Comparison of ENCODE assay signal across 8 cellular contexts in the genomic region with DNA sequence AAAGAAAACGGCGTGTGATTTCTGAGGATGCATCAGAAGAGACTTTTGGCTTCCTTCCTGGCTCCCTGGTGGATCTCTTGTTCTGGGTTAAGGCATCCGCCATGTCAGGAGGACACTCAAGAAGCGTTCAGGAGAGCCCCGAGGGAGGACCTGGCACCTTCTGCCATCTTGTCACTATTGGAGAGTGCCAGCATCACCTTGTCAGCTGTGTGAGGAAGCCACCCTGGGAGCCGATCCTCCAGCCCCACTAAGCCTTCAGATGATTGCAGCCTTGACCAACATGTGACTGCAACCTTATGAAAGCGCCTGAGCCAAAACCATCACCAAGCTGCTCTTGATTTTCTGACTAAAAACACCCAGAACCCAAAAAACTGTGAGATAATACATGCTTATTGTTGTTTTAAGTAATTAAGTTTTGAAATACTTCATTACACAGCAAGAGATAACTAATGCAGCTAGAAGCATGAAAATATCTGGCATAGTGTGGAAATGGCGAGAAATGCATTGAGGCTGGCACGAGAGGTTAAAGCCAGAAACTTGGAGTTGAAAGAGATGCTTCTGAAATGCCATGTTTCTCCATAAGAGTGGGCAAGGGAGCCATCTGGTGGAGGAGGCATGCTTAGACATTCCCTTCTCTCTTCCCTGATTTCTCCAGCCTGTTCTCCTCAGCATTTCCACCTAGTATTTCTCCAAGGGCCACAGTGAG. TPM values are rescaled to one million over a fixed set of nuclear protein-coding genes. Genes with fewer than 3 reads are reported as not detected.
A peak's percentile ranks its signal among the peaks of the same experiment; 100 is the strongest.
DNase-seq lines count a peak whose midpoint lies in the region; ATAC-seq, FAIRE-seq and TF ChIP-seq lines count a peak whose summit lies in the region.

No MANE protein-coding gene starts in this region.

- intact Hi-C loops in lower lobe of right lung (cut with DNase I) = no loop called here

- TF ChIP-seq POLR2A in A549 (IDR thresholded peaks at IDR 0.05; ENCODE audit: low read length) (no peak), GM12892 (IDR thresholded peaks at IDR 0.05; ENCODE audit: low read depth, low read length) (no peak)

- DNase-seq in A549 (ENCODE audit: low read depth in 1 of 2, low spot score in 1 of 2) = peak; percentile 60 to 81
- no peak for DNase-seq in GM12892 (ENCODE audit: insufficient read length)
- peak; percentile 47 for DNase-seq in NCI-H2171 (lab: John Stamatoyannopoulos, UW)
- peak; percentile 75 for DNase-seq in dedifferentiated amniotic fluid mesenchymal stem cell (ENCODE audit: extremely low spot score)
- no peak for DNase-seq in lower lobe of right lung
- peak; percentile 67 for DNase-seq in stimulated activated CD8-positive, alpha-beta memory T cell treated with anti-CD3 and anti-CD28 coated beads, Interleukin-4, amount 100 ng/mL, for 48 hours

- POLR2A ChIA-PET in A549 (lab: Yijun Ruan, JAX) = interaction anchor here (1.4 to 1.5 kb wide), 2 partner anchors 17 to 44 kb away, joined by 3 to 5 read pairs; partner anchors contain the start of genes AVPI1 and MARVELD1

- H3K9me3 ChIP-seq in A549 = no peaks in the 10 kb centered on the region
- H3K9me3 ChIP-seq in lower lobe of right lung = no peaks in the 10 kb centered on the region

- peak; percentile 86 to 89 for ATAC-seq in A549
- ATAC-seq in lower lobe of right lung = peak; percentile 82 to 83
- ATAC-seq in HG03025 (IDR thresholded peaks at IDR 0.05; ENCODE audit: low FRiP score, unreplicated experiment) = no peak

- H3K4me3 ChIP-seq in A549 (no peak overlapping the region), WI38 (ENCODE audit: low read depth, low read length) (no peak overlapping the region), lower lobe of right lung (no peak overlapping the region)

- TF ChIP-seq EP300 in A549 (IDR thresholded peaks at IDR 0.05) = no peak

- H3K27me3 ChIP-seq in lower lobe of right lung (ENCODE audit: low read depth) = no peaks in the 10 kb centered on the region

- H3K36me3 ChIP-seq in lower lobe of right lung = no peaks in the 10 kb centered on the region

- peak; percentile 78 for FAIRE-seq in A549 (lab: Jason Lieb, UNC)
- peak; percentile 92 for FAIRE-seq in GM12892 (lab: Jason Lieb, UNC)

- H3K4me2 ChIP-seq in A549 = peak overlapping the region; percentile 30; the same call in 1 of the 3 replicates

- CTCF ChIA-PET in A549 (lab: Yijun Ruan, JAX) = interaction anchor here (0.6 to 36.9 kb wide), 27 partner anchors 8 to 1864 kb away, joined by 3 to 1127 read pairs (median 4); partner anchors contain the start of genes ANKRD2, AVPI1 and MARVELD1

- TF ChIP-seq CTCF in A549 (IDR thresholded peaks at IDR 0.05) = peak; percentile 97
- TF ChIP-seq CTCF in WI38 (IDR thresholded peaks at IDR 0.05; ENCODE audit: low read depth, low read length) = peak; percentile 82
- TF ChIP-seq CTCF in lower lobe of right lung (IDR thresholded peaks at IDR 0.05) = peak; percentile 91

- 59% methylated on average over 9 of the region's 9 CpGs for WGBS in A549 (ENCODE audit: missing lambda C conversion rate)

- H3K27ac ChIP-seq in A549 (peak overlapping the region in 1 of 2 experiments; percentile 26; a peak in 2 of 6 replicates), lower lobe of right lung (no peak overlapping the region)

- peak; percentile 97 to 98 for TF ChIP-seq RAD21 in A549 (conservative IDR thresholded peaks at IDR 0.05 in 1 of 2, IDR thresholded peaks at IDR 0.05 in 1 of 2)

- peaks cover 7% of the 10 kb centered on the region; the same call in 1 of the 3 replicates for H3K4me1 ChIP-seq in A549
- H3K4me1 ChIP-seq in lower lobe of right lung = no peaks in the 10 kb centered on the region

TF ChIP-seq in A549, 52 proteins besides CTCF, POLR2A, EP300 and RAD21:
- TF ChIP-seq, protein P1, sequence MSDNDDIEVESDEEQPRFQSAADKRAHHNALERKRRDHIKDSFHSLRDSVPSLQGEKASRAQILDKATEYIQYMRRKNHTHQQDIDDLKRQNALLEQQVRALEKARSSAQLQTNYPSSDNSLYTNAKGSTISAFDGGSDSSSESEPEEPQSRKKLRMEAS (IDR thresholded peaks at IDR 0.05) = peak; percentile 43; the same call in 1 of the 2 replicates
- peak; percentile 97 for TF ChIP-seq SMC3 (IDR thresholded peaks at IDR 0.05)
- no peak for TF ChIP-seq FOSB (CRISPR knock-in tag; IDR thresholded peaks at IDR 0.05)

RNA-seq across cellular contexts. Expression of gene ZFYVE27, which starts 5.4 kb away (rescaled TPM):
- 17.1 and 20.2 TPM in 2 replicates for polyA plus RNA-seq in A549 (2011; rRNA removed)
- 18.3 and 21.1 TPM in 2 replicates for polyA plus RNA-seq in A549 (2012; cell fraction: cytosol; rRNA removed)
- polyA plus RNA-seq in A549 (2012; cell fraction: nucleus; rRNA removed) = 60.5 and 76.0 TPM in 2 replicates
- polyA plus RNA-seq in A549 (2017; fragmentation: RNase III; extraction: RNeasy Plus Mini Kit Qiagen cat#74134 plus additional on column Dnase treatment) = 17.1 to 20.1 TPM (median 19.6 TPM) in 3 replicates
- 19.6 and 21.2 TPM in 2 replicates for polyA minus RNA-seq in A549 (2011; rRNA and poly(A)+ RNA removed)
- polyA plus RNA-seq in GM12892 (2012; ENCODE audit: missing spikeins) = 17.2 TPM
- 28.3 TPM for total RNA-seq in lower lobe of right lung

RNA-seq across cellular contexts. Expression of gene MARVELD1, which starts 18.0 kb away (rescaled TPM):
- polyA plus RNA-seq in A549 (2011; rRNA removed) = 29.1 and 30.9 TPM in 2 replicates
- polyA plus RNA-seq in A549 (2012; cell fraction: cytosol; rRNA removed) = 24.7 and 37.8 TPM in 2 replicates
- 32.9 and 38.3 TPM in 2 replicates for polyA plus RNA-seq in A549 (2012; cell fraction: nucleus; rRNA removed)
- 27.4 to 31.7 TPM (median 31.3 TPM) in 3 replicates for polyA plus RNA-seq in A549 (2017; fragmentation: RNase III; extraction: RNeasy Plus Mini Kit Qiagen cat#74134 plus additional on column Dnase treatment)
- 18.4 and 18.9 TPM in 2 replicates for polyA minus RNA-seq in A549 (2011; rRNA and poly(A)+ RNA removed)
- 0.42 TPM for polyA plus RNA-seq in GM12892 (2012; ENCODE audit: missing spikeins)
- 36.5 TPM for total RNA-seq in lower lobe of right lung

RNA-seq across cellular contexts. Expression of gene SFRP5, which starts 40.3 kb away (rescaled TPM):
- 0.50 and 0.79 TPM in 2 replicates for polyA plus RNA-seq in A549 (2011; rRNA removed)
- polyA plus RNA-seq in A549 (2012; cell fraction: cytosol; rRNA removed) = 1.0 and 1.3 TPM in 2 replicates
- 1.2 TPM in 2 replicates for polyA plus RNA-seq in A549 (2012; cell fraction: nucleus; rRNA removed)
- 0.83 to 1.3 TPM (median 1.2 TPM) in 3 replicates for polyA plus RNA-seq in A549 (2017; fragmentation: RNase III; extraction: RNeasy Plus Mini Kit Qiagen cat#74134 plus additional on column Dnase treatment)
- polyA minus RNA-seq in A549 (2011; rRNA and poly(A)+ RNA removed) = 0.29 and 0.37 TPM in 2 replicates
- not detected for polyA plus RNA-seq in GM12892 (2012; ENCODE audit: missing spikeins)
- total RNA-seq in lower lobe of right lung = 0.27 TPM

RNA-seq across cellular contexts. Expression of gene AVPI1, which starts 44.5 kb away (rescaled TPM):
- polyA plus RNA-seq in A549 (2011; rRNA removed) = 48.7 and 64.1 TPM in 2 replicates
- polyA plus RNA-seq in A549 (2012; cell fraction: cytosol; rRNA removed) = 66.1 and 88.3 TPM in 2 replicates
- 77.6 and 78.7 TPM in 2 replicates for polyA plus RNA-seq in A549 (2012; cell fraction: nucleus; rRNA removed)
- polyA plus RNA-seq in A549 (2017; fragmentation: RNase III; extraction: RNeasy Plus Mini Kit Qiagen cat#74134 plus additional on column Dnase treatment) = 58.4 to 72.3 TPM (median 70.3 TPM) in 3 replicates
- polyA minus RNA-seq in A549 (2011; rRNA and poly(A)+ RNA removed) = 41.9 and 47.2 TPM in 2 replicates
- polyA plus RNA-seq in GM12892 (2012; ENCODE audit: missing spikeins) = 0.53 TPM
- total RNA-seq in lower lobe of right lung = 22.6 TPM

Comparison
In these comparisons a context has a peak if more than half of its experiments do, and no peak if none do; other contexts are left out.
1. DNase-seq: peak in A549 (2 of 2), NCI-H2171 (single experiment), dedifferentiated amniotic fluid mesenchymal stem cell (single experiment) and stimulated activated CD8-positive, alpha-beta memory T cell treated with anti-CD3 and anti-CD28 coated beads, Interleukin-4, amount 100 ng/mL, for 48 hours (single experiment); none in GM12892 (single experiment) and lower lobe of right lung (single experiment).
2. Peak in every context shown above with its lines, with median percentiles within 50 percentile points of each other: CTCF ChIP-seq.